ENCODE assay signal across 9 cellular contexts in the genomic region with DNA sequence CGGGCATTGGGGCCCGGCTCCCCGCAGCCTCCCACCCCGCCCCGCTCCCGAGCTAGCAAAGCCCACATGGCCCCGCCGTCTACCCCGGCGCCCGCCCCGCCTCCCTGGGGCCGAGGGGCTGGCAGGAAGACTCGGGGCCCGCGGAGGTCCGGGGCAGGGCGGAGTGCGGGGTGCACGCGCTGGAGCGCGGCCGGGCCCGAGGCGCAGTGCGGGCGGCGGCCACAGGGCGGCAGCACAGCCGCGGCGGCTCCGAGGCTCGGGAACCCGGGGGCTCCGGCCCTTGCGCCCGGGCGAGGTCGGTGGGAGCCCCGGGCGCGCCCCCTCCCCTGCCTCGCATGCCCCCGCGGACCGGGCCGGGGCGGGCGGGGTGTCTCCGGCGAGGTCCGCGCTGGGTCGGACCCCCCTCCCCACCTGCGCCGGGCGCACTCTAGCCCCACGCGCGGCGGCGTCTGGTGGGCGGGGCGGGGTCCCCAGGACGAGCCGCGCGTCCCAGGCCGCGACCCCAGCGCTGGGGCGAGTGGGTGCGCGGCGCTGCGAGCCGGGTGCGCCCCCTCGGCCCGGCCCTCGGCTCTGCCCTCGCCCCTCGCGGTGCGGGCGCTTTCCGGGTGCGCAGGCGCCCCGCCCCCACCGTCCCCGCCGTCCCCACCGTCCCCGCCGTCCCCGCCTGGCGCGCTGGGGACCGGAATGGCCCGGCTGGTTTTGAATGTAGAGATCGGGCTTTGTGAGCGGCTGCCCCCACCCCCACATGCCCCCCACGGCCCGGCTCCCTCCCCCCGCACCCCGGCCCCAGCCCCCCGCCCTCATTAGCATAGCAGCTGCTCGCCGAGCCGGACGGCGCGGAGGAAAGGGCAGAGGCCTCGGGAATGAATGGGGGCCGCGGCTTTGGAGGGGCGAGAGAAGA. TPM values are rescaled to one million over a fixed set of nuclear protein-coding genes. Genes with fewer than 3 reads are reported as not detected.
A peak's percentile ranks its signal among the peaks of the same experiment; 100 is the strongest.
DNase-seq lines count a peak whose midpoint lies in the region; ATAC-seq and TF ChIP-seq lines count a peak whose summit lies in the region.
"Had no signal": no experiment of that assay in that cellular context is flagged by ENCODE, and none has a peak within 500 bp of the region (broad histone marks: within the 10 kb centered on the region; RNA-seq: fewer than 3 reads in every experiment).

No MANE protein-coding gene starts in this region.

- H4K20me1 ChIP-seq in hepatocyte (ENCODE audit: insufficient read depth, poor library complexity, severe bottlenecking), result peaks cover 3% of the 10 kb centered on the region

- TF ChIP-seq CTCF in GM13976 (IDR thresholded peaks at IDR 0.05; ENCODE audit: borderline replicate concordance, control extremely low read depth, extremely low read depth, insufficient read depth, missing control alignments) (peak; percentile 94), hepatocyte (IDR thresholded peaks at IDR 0.05; ENCODE audit: poor library complexity) (peak; percentile 36)

- in situ Hi-C loops in GM13976 (cut with MboI; ENCODE audit: low sequenced_read_pairs, unreplicated experiment), result loop anchor here (25.0 kb wide), 1 partner anchor 242 kb away; no protein-coding TSS in a partner anchor

- H3K4me2 ChIP-seq in hepatocyte, result peak overlapping the region; percentile 91

- H3K9me3 ChIP-seq in NT2/D1 (ENCODE audit: insufficient read depth, low read length) (peaks cover 5% of the 10 kb centered on the region; the same call in 1 of the 2 replicates), hepatocyte (ENCODE audit: low read depth) (no peaks in the 10 kb centered on the region)

- POLR2A ChIA-PET in activated naive CD8-positive, alpha-beta T cell treated with anti-CD3 and anti-CD28 coated beads, Interleukin-2, amount 10 ng/mL, durations not matched to agents 7 days and 5 days (lab: Charles Lee), result no interaction called here

- H3K9me2 ChIP-seq in hepatocyte (replicated peaks; ENCODE audit: insufficient read depth), result no peaks in the 10 kb centered on the region

- H3K4me1 ChIP-seq in ACC112 (ENCODE audit: control insufficient read depth, insufficient read depth, low read length, unreplicated experiment) (peaks cover 10% of the 10 kb centered on the region), NT2/D1 (ENCODE audit: insufficient read depth, insufficient read length) (peaks cover 25% of the 10 kb centered on the region), hepatocyte (ENCODE audit: insufficient read depth) (peaks cover 56% of the 10 kb centered on the region)

- peak overlapping the region; percentile 66 for H3K9ac ChIP-seq in NT2/D1 (ENCODE audit: insufficient read length, low read depth)

- H3K9me3 Mint-ChIP-seq in activated naive CD8-positive, alpha-beta T cell treated with anti-CD3 and anti-CD28 coated beads, Interleukin-2, amount 10 ng/mL, durations not matched to agents 7 days and 5 days, result no peaks in the 10 kb centered on the region

- peaks cover 55% of the 10 kb centered on the region for H3K27me3 Mint-ChIP-seq in activated naive CD8-positive, alpha-beta T cell treated with anti-CD3 and anti-CD28 coated beads, Interleukin-2, amount 10 ng/mL, durations not matched to agents 7 days and 5 days

- no peak overlapping the region for H3K4me3 Mint-ChIP-seq in activated naive CD8-positive, alpha-beta T cell treated with anti-CD3 and anti-CD28 coated beads, Interleukin-2, amount 10 ng/mL, durations not matched to agents 7 days and 5 days

- H3K27me3 ChIP-seq in ACC112 (ENCODE audit: insufficient read depth, low read length) (peaks cover 48% of the 10 kb centered on the region), NT2/D1 (ENCODE audit: insufficient read depth, insufficient read length) (peaks cover 18% of the 10 kb centered on the region), hepatocyte (no peaks in the 10 kb centered on the region)

- H3K79me2 ChIP-seq in ACC112 (ENCODE audit: control insufficient read depth, insufficient read depth, low read length, unreplicated experiment) (no peaks in the 10 kb centered on the region), hepatocyte (peaks cover 9% of the 10 kb centered on the region)

- ATAC-seq in activated naive CD8-positive, alpha-beta T cell treated with anti-CD3 and anti-CD28 coated beads, Interleukin-2, amount 10 ng/mL, durations not matched to agents 7 days and 5 days (ENCODE audit: low read depth), result peak; percentile 78
- ATAC-seq in HG03108 (IDR thresholded peaks at IDR 0.05; ENCODE audit: unreplicated experiment), result no peak
- ATAC-seq in HG03378 (IDR thresholded peaks at IDR 0.05; ENCODE audit: unreplicated experiment), result no peak

- H3K4me1 Mint-ChIP-seq in activated naive CD8-positive, alpha-beta T cell treated with anti-CD3 and anti-CD28 coated beads, Interleukin-2, amount 10 ng/mL, durations not matched to agents 7 days and 5 days, result peaks cover 8% of the 10 kb centered on the region

- H3K36me3 Mint-ChIP-seq in activated naive CD8-positive, alpha-beta T cell treated with anti-CD3 and anti-CD28 coated beads, Interleukin-2, amount 10 ng/mL, durations not matched to agents 7 days and 5 days, result no peaks in the 10 kb centered on the region

- no peak overlapping the region for H2AFZ ChIP-seq in ACC112 (ENCODE audit: low read length, unreplicated experiment)
- peak overlapping the region; percentile 31 for H2AFZ ChIP-seq in hepatocyte

- no peak overlapping the region for H3K27ac Mint-ChIP-seq in activated naive CD8-positive, alpha-beta T cell treated with anti-CD3 and anti-CD28 coated beads, Interleukin-2, amount 10 ng/mL, durations not matched to agents 7 days and 5 days

- WGBS in hepatocyte (ENCODE audit: low lambda C conversion rate, missing lambda C conversion rate), result 2% methylated on average over 18 of the region's 120 CpGs

- peak; percentile 91 for DNase-seq in GM13976 (ENCODE audit: low spot score)
- DNase-seq in NT2/D1 (ENCODE audit: low read depth, low spot score), result no peak
- peak; percentile 87 for DNase-seq in activated naive CD8-positive, alpha-beta T cell treated with anti-CD3 and anti-CD28 coated beads, Interleukin-2, amount 10 ng/mL, durations not matched to agents 7 days and 5 days
- peak; percentile 82 for DNase-seq in hepatocyte (ENCODE audit: low spot score)
- DNase-seq in stimulated activated CD4-positive, alpha-beta T cell treated with anti-CD3 and anti-CD28 coated beads, Interleukin-15, amount 100 ng/mL, for 24 hours, result peak; percentile 70

- H3K36me3 ChIP-seq in ACC112 (ENCODE audit: insufficient read depth, low read length) (no peaks in the 10 kb centered on the region), NT2/D1 (ENCODE audit: insufficient read depth, insufficient read length, low read length) (peaks cover 7% of the 10 kb centered on the region), hepatocyte (replicated peaks; ENCODE audit: insufficient read depth, low read depth) (no peaks in the 10 kb centered on the region)

- H3K27ac ChIP-seq in ACC112 (ENCODE audit: low read depth, low read length) (no peak overlapping the region), hepatocyte (peak overlapping the region; percentile 96)
- H3K27ac ChIP-seq: epithelial cell of prostate had no signal

- H3K4me3 ChIP-seq in ACC112 (ENCODE audit: low read depth, low read length) (peak overlapping the region; percentile 60; the same call in 1 of the 2 replicates), NT2/D1 (ENCODE audit: insufficient read length, low read depth) (peak overlapping the region; percentile 39), hepatocyte (peak overlapping the region; percentile 7)

RNA-seq across cellular contexts. Expression of a gene that starts 6.5 kb away (rescaled TPM):
- total RNA-seq in activated naive CD8-positive, alpha-beta T cell treated with anti-CD3 and anti-CD28 coated beads, Interleukin-2, amount 10 ng/mL, durations not matched to agents 7 days and 5 days, result 1 to 10 TPM; 1.2 to 1.7 TPM
- total RNA-seq in hepatocyte, result 5.3 and 8.2 TPM in 2 replicates
- polyA plus RNA-seq in hepatocyte, result 13.1 and 18.7 TPM in 2 replicates

RNA-seq across cellular contexts. Expression of a gene that starts 18.0 kb away (rescaled TPM):
- total RNA-seq in activated naive CD8-positive, alpha-beta T cell treated with anti-CD3 and anti-CD28 coated beads, Interleukin-2, amount 10 ng/mL, durations not matched to agents 7 days and 5 days, result 1 to 10 TPM; 8.1 to 8.2 TPM
- 13.7 and 14.4 TPM in 2 replicates for total RNA-seq in hepatocyte
- 8.0 and 10.1 TPM in 2 replicates for polyA plus RNA-seq in hepatocyte

RNA-seq across cellular contexts. Expression of a gene that starts 40.4 kb away (rescaled TPM):
- total RNA-seq in activated naive CD8-positive, alpha-beta T cell treated with anti-CD3 and anti-CD28 coated beads, Interleukin-2, amount 10 ng/mL, durations not matched to agents 7 days and 5 days, result 10 to 100 TPM; 58.7 to 63.1 TPM
- total RNA-seq in hepatocyte, result 36.4 and 41.4 TPM in 2 replicates
- polyA plus RNA-seq in hepatocyte, result 61.1 and 63.5 TPM in 2 replicates

RNA-seq across cellular contexts. Expression of a gene that starts 44.5 kb away (rescaled TPM):
- total RNA-seq in activated naive CD8-positive, alpha-beta T cell treated with anti-CD3 and anti-CD28 coated beads, Interleukin-2, amount 10 ng/mL, durations not matched to agents 7 days and 5 days, result not detected
- total RNA-seq in hepatocyte, result not detected in 2 replicates
- polyA plus RNA-seq in hepatocyte, result 1.5 and 2.5 TPM in 2 replicates

RNA-seq across cellular contexts. Expression of a gene that starts 54.5 kb away (rescaled TPM):
- total RNA-seq in activated naive CD8-positive, alpha-beta T cell treated with anti-CD3 and anti-CD28 coated beads, Interleukin-2, amount 10 ng/mL, durations not matched to agents 7 days and 5 days, result 100 to 1,000 TPM; 241 to 249 TPM
- total RNA-seq in hepatocyte, result 309 and 313 TPM in 2 replicates
- polyA plus RNA-seq in hepatocyte, result 388 and 446 TPM in 2 replicates

Comparison
In these comparisons a context has a peak if more than half of its experiments do, and no peak if none do; other contexts are left out.
1. H3K4me3 ChIP-seq: peak in every context shown above with its lines; median percentile 60 in ACC112; 39 in NT2/D1; 7 in hepatocyte.